In genomic region chr1:170074250-170075157, GRCh38 we compare ENCODE assay signal across 1 cellular context.
A peak's percentile ranks its signal among the peaks of the same experiment; 100 is the strongest.
TF ChIP-seq lines count a peak whose summit lies in the region.

TSS of gene KIFAP3 (minus strand) at chr1:170074695. CDS start at chr1:170074467, 228 bp downstream.

TF ChIP-seq in HEK293, 187 proteins besides CTCF, POLR2A, EP300 and RAD21 (continued from another document and continues in another):
- TF ChIP-seq ZNF280D (tag by site-specific recombination; IDR thresholded peaks at IDR 0.05) (no peak), MZF1 (tag by site-specific recombination; IDR thresholded peaks at IDR 0.05; ENCODE audit: borderline replicate concordance) (peak; percentile 83), HOXD13 (CRISPR knock-in tag; IDR thresholded peaks at IDR 0.05; ENCODE audit: borderline replicate concordance) (no peak), ZNF311 (tag by site-specific recombination; IDR thresholded peaks at IDR 0.05; ENCODE audit: borderline replicate concordance) (no peak), WT1 (tag by site-specific recombination; IDR thresholded peaks at IDR 0.05) (peak; percentile 14; the same call in 1 of the 2 replicates), BCL11B (tag by site-specific recombination; IDR thresholded peaks at IDR 0.05; ENCODE audit: low read depth) (no peak), ZNF18 (tag by site-specific recombination; IDR thresholded peaks at IDR 0.05) (no peak), ZNF561 (tag by site-specific recombination; IDR thresholded peaks at IDR 0.05; ENCODE audit: borderline replicate concordance) (no peak; the same call in 1 of the 2 replicates), GLIS1 (tag by site-specific recombination; IDR thresholded peaks at IDR 0.05) (no peak), MEIS1 (CRISPR knock-in tag; IDR thresholded peaks at IDR 0.05; ENCODE audit: borderline replicate concordance) (no peak), ZNF670 (tag by site-specific recombination; IDR thresholded peaks at IDR 0.05; ENCODE audit: low read depth) (no peak), ZNF654 (tag by site-specific recombination; IDR thresholded peaks at IDR 0.05; ENCODE audit: low read depth) (no peak), ZNF394 (tag by site-specific recombination; IDR thresholded peaks at IDR 0.05; ENCODE audit: borderline replicate concordance) (0 out of 2 replicates have a peak, but pooled peaks have one; percentile 12), ZFP41 (tag by site-specific recombination; IDR thresholded peaks at IDR 0.05; ENCODE audit: borderline replicate concordance) (no peak), ZNF423 (tag by site-specific recombination; IDR thresholded peaks at IDR 0.05) (no peak), ZNF660 (tag by site-specific recombination; IDR thresholded peaks at IDR 0.05) (peak; percentile 47; the same call in 1 of the 2 replicates), RBAK (tag by site-specific recombination; IDR thresholded peaks at IDR 0.05) (no peak), SETDB1 (IDR thresholded peaks at IDR 0.05; ENCODE audit: insufficient read length, low read length) (peak; percentile 65), YY2 (tag by site-specific recombination; IDR thresholded peaks at IDR 0.05) (no peak), SCRT1 (tag by site-specific recombination; IDR thresholded peaks at IDR 0.05; ENCODE audit: borderline replicate concordance) (no peak), ZNF501 (tag by site-specific recombination; IDR thresholded peaks at IDR 0.05) (peak; percentile 30; the same call in 1 of the 2 replicates), ZNF514 (tag by site-specific recombination; IDR thresholded peaks at IDR 0.05) (no peak), ZBTB21 (tag by site-specific recombination; IDR thresholded peaks at IDR 0.05) (no peak), MYNN (tag by site-specific recombination; IDR thresholded peaks at IDR 0.05; ENCODE audit: borderline replicate concordance) (no peak), ZSCAN16 (tag by site-specific recombination; IDR thresholded peaks at IDR 0.05) (no peak), ZNF416 (tag by site-specific recombination; IDR thresholded peaks at IDR 0.05) (no peak), ZNF335 (tag by site-specific recombination; conservative IDR thresholded peaks at IDR 0.05) (peak; percentile 83), ZNF248 (tag by site-specific recombination; IDR thresholded peaks at IDR 0.05) (no peak), ZNF48 (tag by site-specific recombination; IDR thresholded peaks at IDR 0.05) (no peak), ZNF664 (tag by site-specific recombination; IDR thresholded peaks at IDR 0.05) (peak; percentile 98), PRDM4 (tag by site-specific recombination; IDR thresholded peaks at IDR 0.05) (peak; percentile 87), ZNF830 (tag by site-specific recombination; IDR thresholded peaks at IDR 0.05; ENCODE audit: low read depth) (no peak), SP7 (tag by site-specific recombination; IDR thresholded peaks at IDR 0.05) (peak; percentile 27), ZNF610 (tag by site-specific recombination; IDR thresholded peaks at IDR 0.05; ENCODE audit: borderline replicate concordance) (peak; percentile 94), ZBTB17 (tag by site-specific recombination; IDR thresholded peaks at IDR 0.05) (peak; percentile 75), ZNF585B (tag by site-specific recombination; IDR thresholded peaks at IDR 0.05) (no peak), ZNF76 (tag by site-specific recombination; IDR thresholded peaks at IDR 0.05; ENCODE audit: borderline replicate concordance, low read depth) (no peak; the same call in 1 of the 2 replicates), ZNF792 (tag by site-specific recombination; IDR thresholded peaks at IDR 0.05) (no peak), ZNF138 (tag by site-specific recombination; IDR thresholded peaks at IDR 0.05; ENCODE audit: borderline replicate concordance) (no peak), ZNF707 (tag by site-specific recombination; IDR thresholded peaks at IDR 0.05) (no peak), PRDM1 (tag by site-specific recombination; IDR thresholded peaks at IDR 0.05) (peak; percentile 80; the same call in 1 of the 2 replicates), REPIN1 (tag by site-specific recombination; IDR thresholded peaks at IDR 0.05; ENCODE audit: low read depth) (no peak), KLF9 (tag by site-specific recombination; IDR thresholded peaks at IDR 0.05; ENCODE audit: low read depth) (peak; percentile 55; the same call in 1 of the 2 replicates), BCL11A (tag by site-specific recombination; IDR thresholded peaks at IDR 0.05; ENCODE audit: low read depth) (no peak), KLF8 (tag by site-specific recombination; IDR thresholded peaks at IDR 0.05) (peak; percentile 53; the same call in 1 of the 2 replicates), ZNF221 (tag by site-specific recombination; IDR thresholded peaks at IDR 0.05; ENCODE audit: borderline replicate concordance) (no peak), FEZF1 (tag by site-specific recombination; IDR thresholded peaks at IDR 0.05) (peak; percentile 34), ZNF776 (tag by site-specific recombination; IDR thresholded peaks at IDR 0.05; ENCODE audit: borderline replicate concordance) (no peak), ZNF549 (tag by site-specific recombination; IDR thresholded peaks at IDR 0.05) (no peak), ZNF837 (tag by site-specific recombination; IDR thresholded peaks at IDR 0.05) (no peak), ZNF324 (tag by site-specific recombination; IDR thresholded peaks at IDR 0.05) (0 out of 2 replicates have a peak, but pooled peaks have one; percentile 28), EGR2 (tag by site-specific recombination; IDR thresholded peaks at IDR 0.05; ENCODE audit: low read depth) (0 out of 2 replicates have a peak, but pooled peaks have one; percentile 11), ZNF341 (tag by site-specific recombination; IDR thresholded peaks at IDR 0.05; ENCODE audit: low read depth) (no peak; the same call in 1 of the 2 replicates), ZBTB48 (tag by site-specific recombination; IDR thresholded peaks at IDR 0.05) (peak; percentile 96), ZSCAN23 (tag by site-specific recombination; IDR thresholded peaks at IDR 0.05) (no peak)
- TF ChIP-seq, protein P1, sequence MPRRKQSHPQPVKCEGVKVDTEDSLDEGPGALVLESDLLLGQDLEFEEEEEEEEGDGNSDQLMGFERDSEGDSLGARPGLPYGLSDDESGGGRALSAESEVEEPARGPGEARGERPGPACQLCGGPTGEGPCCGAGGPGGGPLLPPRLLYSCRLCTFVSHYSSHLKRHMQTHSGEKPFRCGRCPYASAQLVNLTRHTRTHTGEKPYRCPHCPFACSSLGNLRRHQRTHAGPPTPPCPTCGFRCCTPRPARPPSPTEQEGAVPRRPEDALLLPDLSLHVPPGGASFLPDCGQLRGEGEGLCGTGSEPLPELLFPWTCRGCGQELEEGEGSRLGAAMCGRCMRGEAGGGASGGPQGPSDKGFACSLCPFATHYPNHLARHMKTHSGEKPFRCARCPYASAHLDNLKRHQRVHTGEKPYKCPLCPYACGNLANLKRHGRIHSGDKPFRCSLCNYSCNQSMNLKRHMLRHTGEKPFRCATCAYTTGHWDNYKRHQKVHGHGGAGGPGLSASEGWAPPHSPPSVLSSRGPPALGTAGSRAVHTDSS (tag by site-specific recombination; IDR thresholded peaks at IDR 0.05) = no peak
- TF ChIP-seq, protein P2, sequence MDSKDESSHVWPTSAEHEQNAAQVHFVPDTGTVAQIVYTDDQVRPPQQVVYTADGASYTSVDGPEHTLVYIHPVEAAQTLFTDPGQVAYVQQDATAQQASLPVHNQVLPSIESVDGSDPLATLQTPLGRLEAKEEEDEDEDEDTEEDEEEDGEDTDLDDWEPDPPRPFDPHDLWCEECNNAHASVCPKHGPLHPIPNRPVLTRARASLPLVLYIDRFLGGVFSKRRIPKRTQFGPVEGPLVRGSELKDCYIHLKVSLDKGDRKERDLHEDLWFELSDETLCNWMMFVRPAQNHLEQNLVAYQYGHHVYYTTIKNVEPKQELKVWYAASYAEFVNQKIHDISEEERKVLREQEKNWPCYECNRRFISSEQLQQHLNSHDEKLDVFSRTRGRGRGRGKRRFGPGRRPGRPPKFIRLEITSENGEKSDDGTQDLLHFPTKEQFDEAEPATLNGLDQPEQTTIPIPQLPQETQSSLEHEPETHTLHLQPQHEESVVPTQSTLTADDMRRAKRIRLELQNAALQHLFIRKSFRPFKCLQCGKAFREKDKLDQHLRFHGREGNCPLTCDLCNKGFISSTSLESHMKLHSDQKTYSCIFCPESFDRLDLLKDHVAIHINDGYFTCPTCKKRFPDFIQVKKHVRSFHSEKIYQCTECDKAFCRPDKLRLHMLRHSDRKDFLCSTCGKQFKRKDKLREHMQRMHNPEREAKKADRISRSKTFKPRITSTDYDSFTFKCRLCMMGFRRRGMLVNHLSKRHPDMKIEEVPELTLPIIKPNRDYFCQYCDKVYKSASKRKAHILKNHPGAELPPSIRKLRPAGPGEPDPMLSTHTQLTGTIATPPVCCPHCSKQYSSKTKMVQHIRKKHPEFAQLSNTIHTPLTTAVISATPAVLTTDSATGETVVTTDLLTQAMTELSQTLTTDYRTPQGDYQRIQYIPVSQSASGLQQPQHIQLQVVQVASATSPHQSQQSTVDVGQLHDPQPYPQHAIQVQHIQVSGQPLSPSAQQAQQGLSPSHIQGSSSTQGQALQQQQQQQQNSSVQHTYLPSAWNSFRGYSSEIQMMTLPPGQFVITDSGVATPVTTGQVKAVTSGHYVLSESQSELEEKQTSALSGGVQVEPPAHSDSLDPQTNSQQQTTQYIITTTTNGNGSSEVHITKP (tag by site-specific recombination; IDR thresholded peaks at IDR 0.05) = peak; percentile 67
- TF ChIP-seq, protein P3, sequence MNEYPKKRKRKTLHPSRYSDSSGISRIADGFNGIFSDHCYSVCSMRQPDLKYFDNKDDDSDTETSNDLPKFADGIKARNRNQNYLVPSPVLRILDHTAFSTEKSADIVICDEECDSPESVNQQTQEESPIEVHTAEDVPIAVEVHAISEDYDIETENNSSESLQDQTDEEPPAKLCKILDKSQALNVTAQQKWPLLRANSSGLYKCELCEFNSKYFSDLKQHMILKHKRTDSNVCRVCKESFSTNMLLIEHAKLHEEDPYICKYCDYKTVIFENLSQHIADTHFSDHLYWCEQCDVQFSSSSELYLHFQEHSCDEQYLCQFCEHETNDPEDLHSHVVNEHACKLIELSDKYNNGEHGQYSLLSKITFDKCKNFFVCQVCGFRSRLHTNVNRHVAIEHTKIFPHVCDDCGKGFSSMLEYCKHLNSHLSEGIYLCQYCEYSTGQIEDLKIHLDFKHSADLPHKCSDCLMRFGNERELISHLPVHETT (tag by site-specific recombination; IDR thresholded peaks at IDR 0.05) = no peak
- TF ChIP-seq, protein P4, sequence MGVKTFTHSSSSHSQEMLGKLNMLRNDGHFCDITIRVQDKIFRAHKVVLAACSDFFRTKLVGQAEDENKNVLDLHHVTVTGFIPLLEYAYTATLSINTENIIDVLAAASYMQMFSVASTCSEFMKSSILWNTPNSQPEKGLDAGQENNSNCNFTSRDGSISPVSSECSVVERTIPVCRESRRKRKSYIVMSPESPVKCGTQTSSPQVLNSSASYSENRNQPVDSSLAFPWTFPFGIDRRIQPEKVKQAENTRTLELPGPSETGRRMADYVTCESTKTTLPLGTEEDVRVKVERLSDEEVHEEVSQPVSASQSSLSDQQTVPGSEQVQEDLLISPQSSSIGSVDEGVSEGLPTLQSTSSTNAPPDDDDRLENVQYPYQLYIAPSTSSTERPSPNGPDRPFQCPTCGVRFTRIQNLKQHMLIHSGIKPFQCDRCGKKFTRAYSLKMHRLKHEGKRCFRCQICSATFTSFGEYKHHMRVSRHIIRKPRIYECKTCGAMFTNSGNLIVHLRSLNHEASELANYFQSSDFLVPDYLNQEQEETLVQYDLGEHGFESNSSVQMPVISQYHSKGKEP (tag by site-specific recombination; IDR thresholded peaks at IDR 0.05) = no peak
